8 cellular contexts compared by ENCODE assay signal in genomic region chr11:250740-251299, GRCh38. TPM values are rescaled to one million over a fixed set of nuclear protein-coding genes. Genes with fewer than 3 reads are reported as not detected.
DNase-seq lines count a peak whose midpoint lies in the region; ATAC-seq and TF ChIP-seq lines count a peak whose summit lies in the region.

No MANE protein-coding gene starts in this region.

- H3K4me3 ChIP-seq in endodermal cell (ENCODE audit: low read length) = no peak overlapping the region

- TF ChIP-seq CTCF in GM10248 (IDR thresholded peaks at IDR 0.05; ENCODE audit: control extremely low read depth, extremely low read depth, low read depth, missing control alignments) (peak; percentile 63), endodermal cell (conservative IDR thresholded peaks at IDR 0.05) (peak; percentile 90), natural killer cell (IDR thresholded peaks at IDR 0.05) (peak; percentile 67)

- peaks cover 73% of the 10 kb centered on the region for H3K36me3 ChIP-seq in endodermal cell (ENCODE audit: control insufficient read depth, insufficient read depth, low read length)

- peak overlapping the region; percentile 79 for H3K27ac Mint-ChIP-seq in activated CD8-positive, alpha-beta T cell treated with anti-CD3 and anti-CD28 coated beads, Interleukin-2, amount 10 ng/mL, durations not matched to agents 7 days and 5 days
- H3K27ac Mint-ChIP-seq in endodermal cell (peak overlapping the region; percentile 70), natural killer cell (peak overlapping the region in 1 of 2 donors; percentile 40)
- H3K27ac Mint-ChIP-seq in stimulated activated naive CD8-positive, alpha-beta T cell treated with anti-CD3 and anti-CD28 coated beads, Interleukin-15, amount 100 ng/mL, for 72 hours = peak overlapping the region in 1 of 2 donors; percentile 62

- peaks cover 71% of the 10 kb centered on the region for H3K36me3 Mint-ChIP-seq in activated CD8-positive, alpha-beta T cell treated with anti-CD3 and anti-CD28 coated beads, Interleukin-2, amount 10 ng/mL, durations not matched to agents 7 days and 5 days (ENCODE audit: low read depth)
- peaks cover 67% of the 10 kb centered on the region for H3K36me3 Mint-ChIP-seq in endodermal cell (ENCODE audit: low read depth)
- peaks cover 33% of the 10 kb centered on the region for H3K36me3 Mint-ChIP-seq in natural killer cell

- ATAC-seq in activated CD8-positive, alpha-beta T cell treated with anti-CD3 and anti-CD28 coated beads, Interleukin-2, amount 10 ng/mL, durations not matched to agents 7 days and 5 days = peak; percentile 97
- ATAC-seq in natural killer cell (peak; percentile 93 to 100 (median 97)), GM19463 (IDR thresholded peaks at IDR 0.05; ENCODE audit: unreplicated experiment) (no peak), GM21529 (IDR thresholded peaks at IDR 0.05; ENCODE audit: unreplicated experiment) (no peak)
- ATAC-seq in stimulated activated naive CD8-positive, alpha-beta T cell treated with anti-CD3 and anti-CD28 coated beads, Interleukin-15, amount 100 ng/mL, for 72 hours = peak; percentile 97

- peak; percentile 60 for DNase-seq in GM10248 (ENCODE audit: extremely low spot score)
- peak; percentile 51 for DNase-seq in NCI-H1694 treated with DMSO at 0.1 percent for 48 hours (lab: John Stamatoyannopoulos, UW)
- peak; percentile 90 for DNase-seq in activated CD8-positive, alpha-beta T cell treated with anti-CD3 and anti-CD28 coated beads, Interleukin-2, amount 10 ng/mL, durations not matched to agents 7 days and 5 days
- peak; percentile 93 for DNase-seq in endodermal cell
- DNase-seq in natural killer cell = peak; percentile 73
- peak; percentile 78 to 80 for DNase-seq in stimulated activated naive CD8-positive, alpha-beta T cell treated with anti-CD3 and anti-CD28 coated beads, Interleukin-15, amount 100 ng/mL, for 72 hours

- 83 to 92% methylated on average over 7 to 10 of the region's 10 CpGs for WGBS in endodermal cell (ENCODE audit: insufficient coverage in 1 of 2, insufficient read length in 1 of 2), 2 experiments

- H3K27me3 Mint-ChIP-seq in activated CD8-positive, alpha-beta T cell treated with anti-CD3 and anti-CD28 coated beads, Interleukin-2, amount 10 ng/mL, durations not matched to agents 7 days and 5 days (ENCODE audit: low read depth) = peaks cover 2% of the 10 kb centered on the region
- peaks cover 2% of the 10 kb centered on the region for H3K27me3 Mint-ChIP-seq in endodermal cell (ENCODE audit: insufficient read depth)
- H3K27me3 Mint-ChIP-seq in natural killer cell (ENCODE audit: low read depth in 2 of 2) = no peaks in the 10 kb centered on the region
- H3K27me3 Mint-ChIP-seq in stimulated activated naive CD8-positive, alpha-beta T cell treated with anti-CD3 and anti-CD28 coated beads, Interleukin-15, amount 100 ng/mL, for 72 hours = no peaks in the 10 kb centered on the region

- POLR2A ChIA-PET in GM10248 (lab: Yijun Ruan, JAX) = no interaction called here
- POLR2A ChIA-PET in activated CD8-positive, alpha-beta T cell treated with anti-CD3 and anti-CD28 coated beads, Interleukin-2, amount 10 ng/mL, durations not matched to agents 7 days and 5 days (lab: Charles Lee) = interaction anchor here (0.6 to 3.0 kb wide), 16 partner anchors 11 to 285 kb away, joined by 3 to 36 read pairs (median 5); partner anchors contain the start of genes BET1L, HRAS, NLRP6 and PGGHG

- intact Hi-C loops in natural killer cell (cut with micrococcal nuclease) = loop anchor here (2.0 to 5.0 kb wide), 3 partner anchors 56 to 196 kb away; partner anchors contain the start of gene IFITM2

- H3K27me3 ChIP-seq in endodermal cell (ENCODE audit: control insufficient read depth, insufficient read depth, low read length, poor library complexity, severe bottlenecking) = no peaks in the 10 kb centered on the region

- H3K4me3 Mint-ChIP-seq in activated CD8-positive, alpha-beta T cell treated with anti-CD3 and anti-CD28 coated beads, Interleukin-2, amount 10 ng/mL, durations not matched to agents 7 days and 5 days = peak overlapping the region; percentile 29
- H3K4me3 Mint-ChIP-seq in endodermal cell (no peak overlapping the region), natural killer cell (no peak overlapping the region)
- H3K4me3 Mint-ChIP-seq in stimulated activated naive CD8-positive, alpha-beta T cell treated with anti-CD3 and anti-CD28 coated beads, Interleukin-15, amount 100 ng/mL, for 72 hours = no peak overlapping the region

- CTCF ChIA-PET in GM10248 (lab: Yijun Ruan, JAX) = interaction anchor here (0.6 to 4.3 kb wide), 50 partner anchors 10 to 269 kb away, joined by 3 to 85 read pairs (median 6); partner anchors contain the start of genes BET1L, IFITM5, PSMD13 and RIC8A
- CTCF ChIA-PET in activated CD8-positive, alpha-beta T cell treated with anti-CD3 and anti-CD28 coated beads, Interleukin-2, amount 10 ng/mL, durations not matched to agents 7 days and 5 days (lab: Charles Lee) = interaction anchor here (0.8 to 5.1 kb wide), 40 partner anchors 10 to 268 kb away, joined by 3 to 86 read pairs (median 8); partner anchors contain the start of genes BET1L, IFITM2, IFITM5 and NLRP6

- H3K9me3 Mint-ChIP-seq in activated CD8-positive, alpha-beta T cell treated with anti-CD3 and anti-CD28 coated beads, Interleukin-2, amount 10 ng/mL, durations not matched to agents 7 days and 5 days (ENCODE audit: insufficient read depth) = no peaks in the 10 kb centered on the region
- no peaks in the 10 kb centered on the region for H3K9me3 Mint-ChIP-seq in endodermal cell
- no peaks in the 10 kb centered on the region for H3K9me3 Mint-ChIP-seq in natural killer cell
- no peaks in the 10 kb centered on the region for H3K9me3 Mint-ChIP-seq in stimulated activated naive CD8-positive, alpha-beta T cell treated with anti-CD3 and anti-CD28 coated beads, Interleukin-15, amount 100 ng/mL, for 72 hours

- H3K4me1 ChIP-seq in endodermal cell (ENCODE audit: control insufficient read depth, insufficient read depth, low read length) = no peaks in the 10 kb centered on the region

- peaks cover 21% of the 10 kb centered on the region for H3K4me1 Mint-ChIP-seq in activated CD8-positive, alpha-beta T cell treated with anti-CD3 and anti-CD28 coated beads, Interleukin-2, amount 10 ng/mL, durations not matched to agents 7 days and 5 days (ENCODE audit: low read depth)
- H3K4me1 Mint-ChIP-seq in endodermal cell (no peaks in the 10 kb centered on the region), natural killer cell (peaks cover 0 to 13% of the 10 kb centered on the region in 2 donors)
- peaks cover 15% of the 10 kb centered on the region for H3K4me1 Mint-ChIP-seq in stimulated activated naive CD8-positive, alpha-beta T cell treated with anti-CD3 and anti-CD28 coated beads, Interleukin-15, amount 100 ng/mL, for 72 hours

- no peak overlapping the region for H3K27ac ChIP-seq in endodermal cell (ENCODE audit: low read depth, low read length)

- no peak overlapping the region for H3K9ac ChIP-seq in endodermal cell (ENCODE audit: extremely low read depth, low read length, poor library complexity, severe bottlenecking)

- no peaks in the 10 kb centered on the region for H3K9me3 ChIP-seq in endodermal cell (ENCODE audit: control insufficient read depth, low read length)

RNA-seq across cellular contexts. Expression of gene PSMD13, which starts 14.0 kb away (rescaled TPM):
- total RNA-seq in activated CD8-positive, alpha-beta T cell treated with anti-CD3 and anti-CD28 coated beads, Interleukin-2, amount 10 ng/mL, durations not matched to agents 7 days and 5 days = 100 to 1,000 TPM; 164 to 173 TPM
- 100 to 1,000 TPM; 120 to 134 TPM for total RNA-seq in endodermal cell
- 151 TPM for polyA plus RNA-seq in endodermal cell (2013, experiment 1 of 2)
- polyA plus RNA-seq in endodermal cell (2013, experiment 2 of 2) = 145 TPM
- 100 to 1,000 TPM in 2 of 3 donors, 10 to 100 TPM in 1; 94.6 to 111 (median 104) TPM for total RNA-seq in natural killer cell

RNA-seq across cellular contexts. Expression of gene SIRT3, which starts 14.7 kb away (rescaled TPM):
- total RNA-seq in activated CD8-positive, alpha-beta T cell treated with anti-CD3 and anti-CD28 coated beads, Interleukin-2, amount 10 ng/mL, durations not matched to agents 7 days and 5 days = 10 to 100 TPM; 13.1 to 15.0 TPM
- total RNA-seq in endodermal cell = 10 to 100 TPM; 18.1 to 28.6 TPM
- 20.2 TPM for polyA plus RNA-seq in endodermal cell (2013, experiment 1 of 2)
- polyA plus RNA-seq in endodermal cell (2013, experiment 2 of 2) = 23.5 TPM
- total RNA-seq in natural killer cell = 10 to 100 TPM; 20.1 to 24.2 (median 21.2) TPM

RNA-seq across cellular contexts. Expression of gene NLRP6, which starts 27.4 kb away (rescaled TPM):
- 10 to 100 TPM; 29.7 to 30.8 TPM for total RNA-seq in activated CD8-positive, alpha-beta T cell treated with anti-CD3 and anti-CD28 coated beads, Interleukin-2, amount 10 ng/mL, durations not matched to agents 7 days and 5 days
- total RNA-seq in endodermal cell (not detected), natural killer cell (1 to 10 TPM; 1.7 to 3.0 (median 2.3) TPM)
- polyA plus RNA-seq in endodermal cell (2013, experiment 1 of 2) = not detected
- polyA plus RNA-seq in endodermal cell (2013, experiment 2 of 2) = not detected

RNA-seq across cellular contexts. Expression of gene PGGHG, which starts 38.1 kb away (rescaled TPM):
- total RNA-seq in activated CD8-positive, alpha-beta T cell treated with anti-CD3 and anti-CD28 coated beads, Interleukin-2, amount 10 ng/mL, durations not matched to agents 7 days and 5 days = 100 to 1,000 TPM; 487 to 541 TPM
- total RNA-seq in endodermal cell (100 to 1,000 TPM; 129 to 186 TPM), natural killer cell (100 to 1,000 TPM; 130 to 237 (median 153) TPM)
- polyA plus RNA-seq in endodermal cell (2013, experiment 1 of 2) = 36.7 TPM
- 31.3 TPM for polyA plus RNA-seq in endodermal cell (2013, experiment 2 of 2)

RNA-seq across cellular contexts. Expression of gene RIC8A, which starts 43.3 kb away (rescaled TPM):
- total RNA-seq in activated CD8-positive, alpha-beta T cell treated with anti-CD3 and anti-CD28 coated beads, Interleukin-2, amount 10 ng/mL, durations not matched to agents 7 days and 5 days = 100 to 1,000 TPM; 121 to 126 TPM
- total RNA-seq in endodermal cell (10 to 100 TPM; 77.1 to 92.6 TPM), natural killer cell (100 to 1,000 TPM; 102 to 153 (median 106) TPM)
- polyA plus RNA-seq in endodermal cell (2013, experiment 1 of 2) = 55.1 TPM
- polyA plus RNA-seq in endodermal cell (2013, experiment 2 of 2) = 56.8 TPM

Comparison
In these comparisons a context has a peak if more than half of its experiments do, and no peak if none do; other contexts are left out.
1. ATAC-seq: peak in activated CD8-positive, alpha-beta T cell treated with anti-CD3 and anti-CD28 coated beads, Interleukin-2, amount 10 ng/mL, durations not matched to agents 7 days and 5 days (single experiment), natural killer cell (3 of 3) and stimulated activated naive CD8-positive, alpha-beta T cell treated with anti-CD3 and anti-CD28 coated beads, Interleukin-15, amount 100 ng/mL, for 72 hours (single experiment); none in GM19463 (single experiment) and GM21529 (single experiment).
2. RNA of gene NLRP6, which starts 27.4 kb away (total RNA-seq): 29.7 to 30.8 TPM in activated CD8-positive, alpha-beta T cell treated with anti-CD3 and anti-CD28 coated beads, Interleukin-2, amount 10 ng/mL, durations not matched to agents 7 days and 5 days; 1.7 to 3.0 TPM in natural killer cell and not detected in endodermal cell; every median in the first group is over 4 times any median in the second.
3. Peak in every context shown above with its lines, with median percentiles within 50 percentile points of each other: DNase-seq and CTCF ChIP-seq.